ENCODE assay signal across 16 cellular contexts in the genomic region with DNA sequence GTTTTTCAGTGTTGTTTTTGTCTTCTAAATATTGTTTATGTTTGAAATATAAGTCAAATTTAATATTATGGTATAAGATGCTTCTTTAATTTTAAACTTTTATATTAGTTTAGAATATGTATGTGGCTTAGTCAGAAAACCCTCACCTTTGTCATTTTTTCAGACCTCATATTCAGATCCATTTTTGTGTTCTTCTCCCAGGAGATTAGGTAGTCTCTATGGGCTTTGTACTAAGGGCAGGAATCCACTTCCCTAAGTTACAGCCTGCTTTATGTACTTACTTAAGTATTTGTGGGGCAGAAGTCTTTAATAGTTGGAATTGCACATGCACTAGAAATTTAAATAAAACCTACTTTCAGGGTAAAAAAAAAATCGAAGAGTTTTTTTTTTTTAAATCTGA.
DNase-seq lines count a peak whose midpoint lies in the region; ATAC-seq, FAIRE-seq and TF ChIP-seq lines count a peak whose summit lies in the region.
"Had no signal": no experiment of that assay in that cellular context is flagged by ENCODE, and none has a peak within 500 bp of the region (broad histone marks: within the 10 kb centered on the region; RNA-seq: fewer than 3 reads in every experiment).

No MANE protein-coding gene starts in this region.

- in situ Hi-C loops in mammary epithelial cell (cut with MboI; ENCODE audit: low sequenced_read_pairs in 2 of 2) = no loop called here

- no peak for TF ChIP-seq EP300 in A549 (IDR thresholded peaks at IDR 0.05)
- no peak for TF ChIP-seq EP300 in gastroesophageal sphincter (IDR thresholded peaks at IDR 0.05)

- H3K79me2 ChIP-seq in H9 (ENCODE audit: insufficient read depth, low read length) = no peaks in the 10 kb centered on the region; the same call in 1 of the 2 replicates
- peaks cover 51% of the 10 kb centered on the region for H3K79me2 ChIP-seq in mammary epithelial cell (ENCODE audit: insufficient read depth, low read length)

- no peak overlapping the region for H3K23ac ChIP-seq in H9 (ENCODE audit: insufficient read length, low read depth, low read length)

- H4K20me1 ChIP-seq in H9 (ENCODE audit: control insufficient read depth, insufficient read depth, insufficient read length) (no peaks in the 10 kb centered on the region), mammary epithelial cell (ENCODE audit: insufficient read depth, low read length) (no peaks in the 10 kb centered on the region)

- H3K4ac ChIP-seq in H9 (ENCODE audit: low read depth, low read length) = no peak overlapping the region

- H3K9me3 Mint-ChIP-seq in H9 (no peaks in the 10 kb centered on the region), mesothelial cell of epicardium (no peaks in the 10 kb centered on the region)
- no peaks in the 10 kb centered on the region for H3K9me3 Mint-ChIP-seq in stimulated activated memory B cell treated with anti-CD40 and anti-IgM and Interleukin-4, amounts not matched to agents 10 μg/mL and 1 μg/mL and 100 μg/mL, for 72 hours

- no peak overlapping the region for H2BK20ac ChIP-seq in H9 (ENCODE audit: low read depth, low read length, poor library complexity, severe bottlenecking)

- H3K4me3 Mint-ChIP-seq in H9 (no peak overlapping the region; a peak in 1 of 5 replicates), mesothelial cell of epicardium (no peak overlapping the region)
- H3K4me3 Mint-ChIP-seq in stimulated activated memory B cell treated with anti-CD40 and anti-IgM and Interleukin-4, amounts not matched to agents 10 μg/mL and 1 μg/mL and 100 μg/mL, for 72 hours = no peak overlapping the region

- no peaks in the 10 kb centered on the region for H3K79me1 ChIP-seq in H9 (ENCODE audit: insufficient read depth, low read depth, low read length, poor library complexity, severe bottlenecking)

- no peak for TF ChIP-seq RAD21 in A549 (conservative IDR thresholded peaks at IDR 0.05 in 1 of 2, IDR thresholded peaks at IDR 0.05 in 1 of 2)

- TF ChIP-seq CTCF in A549 (IDR thresholded peaks at IDR 0.05) (no peak), H9 (conservative IDR thresholded peaks at IDR 0.05) (no peak), mammary epithelial cell (conservative IDR thresholded peaks at IDR 0.05 in 1 of 2, IDR thresholded peaks at IDR 0.05 in 1 of 2; ENCODE audit: extremely low read depth in 1 of 2, insufficient read depth in 1 of 2, low read depth in 1 of 2, low read length in 2 of 2) (no peak), mesothelial cell of epicardium (IDR thresholded peaks at IDR 0.05; ENCODE audit: unreplicated experiment) (no peak), gastroesophageal sphincter (IDR thresholded peaks at IDR 0.05) (no peak)

- H3K18ac ChIP-seq in H9 (ENCODE audit: insufficient read length, low read depth, low read length) = no peak overlapping the region

- TF ChIP-seq POLR2A in A549 (IDR thresholded peaks at IDR 0.05; ENCODE audit: low read length) = no peak
- TF ChIP-seq POLR2A in gastroesophageal sphincter (IDR thresholded peaks at IDR 0.05) = no peak

- H3T11ph ChIP-seq in H9 (ENCODE audit: low read length) = peak overlapping the region; percentile 76

- no peak overlapping the region for H2BK15ac ChIP-seq in H9 (ENCODE audit: low read depth, low read length)

- no peak overlapping the region for H4K5ac ChIP-seq in H9 (ENCODE audit: insufficient read length, low read depth, low read length)

- DNase-seq in A549 (ENCODE audit: low read depth in 1 of 2, low spot score in 1 of 2) (no peak), H9 (no peak), mammary epithelial cell (no peak), mesothelial cell of epicardium (ENCODE audit: low spot score in 2 of 2, unreplicated experiment in 2 of 2) (no peak)
- no peak for DNase-seq in activated T-cell treated with anti-CD3 and anti-CD28 coated beads, Interleukin-2, amount 50 U/mL, for 48 hours
- DNase-seq: Caco-2, MV-4-11, NCI-H510A, PC-9 had no signal

- CTCF ChIA-PET in A549 (lab: Yijun Ruan, JAX) (no interaction called here), mammary epithelial cell (lab: Charles Lee; ENCODE audit: low non-redundant PET) (no interaction called here)

- no peak for FAIRE-seq in A549 (lab: Jason Lieb, UNC)
- FAIRE-seq: GM19239 had no signal

- H4K8ac ChIP-seq in H9 (replicated peaks; ENCODE audit: insufficient read length, low read depth, low read length) = no peak overlapping the region

- H3K4me2 ChIP-seq in A549 (peak overlapping the region; percentile 28; the same call in 2 of the 3 replicates), H9 (ENCODE audit: insufficient read depth, insufficient read length, low read length) (no peak overlapping the region), mammary epithelial cell (ENCODE audit: insufficient read depth, low read depth, low read length) (peak overlapping the region; percentile 28)
- H3K4me2 ChIP-seq: PC-9 had no signal

- H3K27ac ChIP-seq in A549 (peak overlapping the region in 1 of 2 experiments; percentile 16; a peak in 2 of 6 replicates), H9 (ENCODE audit: insufficient read length, low read depth, low read length) (no peak overlapping the region), mammary epithelial cell (ENCODE audit: insufficient read depth, low read depth, low read length) (peak overlapping the region; percentile 26), gastroesophageal sphincter (no peak overlapping the region)
- H3K27ac ChIP-seq: HL-60, PC-9, SJSA1 had no signal

- ATAC-seq in A549 (no peak), HG02623 (IDR thresholded peaks at IDR 0.05; ENCODE audit: unreplicated experiment) (no peak), gastroesophageal sphincter (no peak)
- ATAC-seq in stimulated activated memory B cell treated with anti-CD40 and anti-IgM and Interleukin-4, amounts not matched to agents 10 μg/mL and 1 μg/mL and 100 μg/mL, for 72 hours = no peak

- WGBS in A549 (ENCODE audit: missing lambda C conversion rate) = 0% methylated on average over 1 of the region's 1 CpG
- WGBS in H9 (ENCODE audit: extremely low coverage, insufficient read length, low lambda C conversion rate) = no CpG with 5 or more reads among the region's 1 CpG
- 87% methylated on average over 1 of the region's 1 CpG for WGBS in mammary epithelial cell (ENCODE audit: low coverage, missing lambda C conversion rate)
- WGBS in gastroesophageal sphincter (ENCODE audit: low coverage in 1 of 2), 2 donors = 69 to 76% methylated on average over 1 of the region's 1 CpG

- H3K36me3 Mint-ChIP-seq in H9 (ENCODE audit: insufficient read depth in 1 of 3, low read depth in 3 of 3) = no peaks in the 10 kb centered on the region
- H3K36me3 Mint-ChIP-seq in mesothelial cell of epicardium = no peaks in the 10 kb centered on the region
- H3K36me3 Mint-ChIP-seq in stimulated activated memory B cell treated with anti-CD40 and anti-IgM and Interleukin-4, amounts not matched to agents 10 μg/mL and 1 μg/mL and 100 μg/mL, for 72 hours = no peaks in the 10 kb centered on the region

- H2BK5ac ChIP-seq in H9 (ENCODE audit: insufficient read length, low read length) = no peak overlapping the region

- no TSS peak for BruUV-seq in mammary epithelial cell (replicated peaks; lab: Mats Ljungman, UMichigan)

- H3K9me3 ChIP-seq in A549 = no peaks in the 10 kb centered on the region
- no peaks in the 10 kb centered on the region for H3K9me3 ChIP-seq in H9 (ENCODE audit: control insufficient read depth, low read depth, low read length)
- H3K9me3 ChIP-seq in mammary epithelial cell (replicated peaks; ENCODE audit: insufficient read depth, low read length) = no peaks in the 10 kb centered on the region
- H3K9me3 ChIP-seq in gastroesophageal sphincter = no peaks in the 10 kb centered on the region
- H3K9me3 ChIP-seq: Caco-2, HAP-1, SJSA1 had no signal

- H3K4me1 Mint-ChIP-seq in H9 (peaks cover 54 to 57% of the 10 kb centered on the region in 2 experiments), mesothelial cell of epicardium (peaks cover 40% of the 10 kb centered on the region)
- H3K4me1 Mint-ChIP-seq in stimulated activated memory B cell treated with anti-CD40 and anti-IgM and Interleukin-4, amounts not matched to agents 10 μg/mL and 1 μg/mL and 100 μg/mL, for 72 hours = no peaks in the 10 kb centered on the region

- POLR2A ChIA-PET in A549 (lab: Yijun Ruan, JAX) = no interaction called here

- no peaks in the 10 kb centered on the region for H3K27me3 ChIP-seq in H9 (ENCODE audit: insufficient read depth, low read length)
- H3K27me3 ChIP-seq in mammary epithelial cell (ENCODE audit: insufficient read depth, low read length) = no peaks in the 10 kb centered on the region
- no peaks in the 10 kb centered on the region for H3K27me3 ChIP-seq in gastroesophageal sphincter
- H3K27me3 ChIP-seq: SJSA1 had no signal

- H3K4me3 ChIP-seq in A549 = no peak overlapping the region
- no peak overlapping the region for H3K4me3 ChIP-seq in mammary epithelial cell (replicated peaks in 1 of 3; ENCODE audit: insufficient read depth in 1 of 3, low read depth in 2 of 3, low read length in 3 of 3)
- H3K4me3 ChIP-seq in gastroesophageal sphincter = no peak overlapping the region
- H3K4me3 ChIP-seq: HAP-1, PC-9, SJSA1 had no signal

- H3K56ac ChIP-seq in H9 (ENCODE audit: insufficient read length, low read depth, low read length) = no peak overlapping the region

- H4K91ac ChIP-seq in H9 (ENCODE audit: insufficient read length, low read depth, low read length) = no peak overlapping the region

- H3K27ac Mint-ChIP-seq in H9 (peak overlapping the region in 2 of 3 experiments; percentile 82 to 94; a peak in 5 of 7 replicates), mesothelial cell of epicardium (peak overlapping the region; percentile 56)
- no peak overlapping the region for H3K27ac Mint-ChIP-seq in stimulated activated memory B cell treated with anti-CD40 and anti-IgM and Interleukin-4, amounts not matched to agents 10 μg/mL and 1 μg/mL and 100 μg/mL, for 72 hours

- H2AFZ ChIP-seq in H9 (ENCODE audit: low read length) = no peak overlapping the region
- H2AFZ ChIP-seq in mammary epithelial cell (ENCODE audit: low read depth, low read length) = no peak overlapping the region
- H2AFZ ChIP-seq: PC-9 had no signal

- H2BK12ac ChIP-seq in H9 (ENCODE audit: insufficient read length, low read depth, low read length) = no peak overlapping the region

- intact Hi-C loops in mammary epithelial cell (cut with micrococcal nuclease) = no loop called here

- H3K27me3 Mint-ChIP-seq in H9 (ENCODE audit: low read depth) (no peaks in the 10 kb centered on the region), mesothelial cell of epicardium (ENCODE audit: low read depth) (no peaks in the 10 kb centered on the region)
- no peaks in the 10 kb centered on the region for H3K27me3 Mint-ChIP-seq in stimulated activated memory B cell treated with anti-CD40 and anti-IgM and Interleukin-4, amounts not matched to agents 10 μg/mL and 1 μg/mL and 100 μg/mL, for 72 hours

- H2AK5ac ChIP-seq in H9 (ENCODE audit: insufficient read length, low read length) = no peak overlapping the region

- dilution Hi-C loops in mammary epithelial cell (cut with HindIII; ENCODE audit: low sequenced_read_pairs) = no loop called here

- no peak overlapping the region for H3K14ac ChIP-seq in H9 (ENCODE audit: insufficient read depth, low read length)

- H3K36me3 ChIP-seq in mammary epithelial cell (ENCODE audit: insufficient read depth, low read length) = no peaks in the 10 kb centered on the region
- no peaks in the 10 kb centered on the region for H3K36me3 ChIP-seq in gastroesophageal sphincter
- H3K36me3 ChIP-seq: HAP-1, SJSA1 had no signal

- H3K4me1 ChIP-seq in A549 (peaks cover 46% of the 10 kb centered on the region), H9 (ENCODE audit: insufficient read depth, low read length) (peaks cover 2% of the 10 kb centered on the region; the same call in 1 of the 2 replicates), mammary epithelial cell (ENCODE audit: insufficient read depth, low read length) (peaks cover 10% of the 10 kb centered on the region), gastroesophageal sphincter (no peaks in the 10 kb centered on the region)

- H3K23me2 ChIP-seq in H9 (ENCODE audit: insufficient read length, low read depth, low read length, poor library complexity, severe bottlenecking) = no peaks in the 10 kb centered on the region

- H3K9ac ChIP-seq in H9 (ENCODE audit: extremely low read depth, insufficient read length, low read length) = no peak overlapping the region
- peak overlapping the region; percentile 38 for H3K9ac ChIP-seq in mammary epithelial cell (ENCODE audit: insufficient read depth, low read length)

- H2BK120ac ChIP-seq in H9 (ENCODE audit: low read depth, low read length, poor library complexity, severe bottlenecking) = no peak overlapping the region
